9 cellular contexts compared by ENCODE assay signal in the genomic region with DNA sequence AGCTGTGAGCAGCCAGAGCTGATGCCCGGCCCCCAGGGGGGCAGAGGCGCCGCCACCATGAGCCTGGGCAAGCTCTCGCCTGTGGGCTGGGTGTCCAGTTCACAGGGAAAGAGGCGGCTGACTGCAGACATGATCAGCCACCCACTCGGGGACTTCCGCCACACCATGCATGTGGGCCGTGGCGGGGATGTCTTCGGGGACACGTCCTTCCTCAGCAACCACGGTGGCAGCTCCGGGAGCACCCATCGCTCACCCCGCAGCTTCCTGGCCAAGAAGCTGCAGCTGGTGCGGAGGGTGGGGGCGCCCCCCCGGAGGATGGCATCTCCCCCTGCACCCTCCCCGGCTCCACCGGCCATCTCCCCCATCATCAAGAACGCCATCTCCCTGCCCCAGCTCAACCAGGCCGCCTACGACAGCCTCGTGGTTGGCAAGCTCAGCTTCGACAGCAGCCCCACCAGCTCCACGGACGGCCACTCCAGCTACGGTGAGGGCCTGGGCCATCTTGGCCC. TPM values are rescaled to one million over a fixed set of nuclear protein-coding genes. Genes with fewer than 3 reads are reported as not detected.
DNase-seq lines count a peak whose midpoint lies in the region; ATAC-seq and TF ChIP-seq lines count a peak whose summit lies in the region.
"Had no signal": no experiment of that assay in that cellular context is flagged by ENCODE, and none has a peak within 500 bp of the region (broad histone marks: within the 10 kb centered on the region; RNA-seq: fewer than 3 reads in every experiment).

No MANE protein-coding gene starts in this region.

- ATAC-seq in SK-N-SH treated with all-trans-retinoic acid at 6 μM for 48 hours (no peak), omental fat pad (ENCODE audit: low FRiP score) (no peak)

- in situ Hi-C loops in GM13977 (cut with MboI; ENCODE audit: low pct_unique_long_range_greater_than_20kb, low sequenced_read_pairs, unreplicated experiment), result no loop called here

- TF ChIP-seq CTCF in GM13977 (IDR thresholded peaks at IDR 0.05; ENCODE audit: extremely low read depth, insufficient read depth, missing control alignments) (no peak), omental fat pad (IDR thresholded peaks at IDR 0.05) (no peak)

- peak; percentile 59 for DNase-seq in GM13977 (ENCODE audit: low spot score)
- peak; percentile 29 for DNase-seq in activated T-cell treated with anti-CD3 and anti-CD28 coated beads for 48 hours (ENCODE audit: low read depth)
- peak; percentile 33 for DNase-seq in germinal center (ENCODE audit: low spot score)
- DNase-seq in stimulated activated CD4-positive, alpha-beta T cell treated with anti-CD3 and anti-CD28 coated beads, Interleukin-4, amount 100 ng/mL, for 24 hours, result peak; percentile 14
- no peak for DNase-seq in GM19240 (ENCODE audit: insufficient read length, low spot score)
- DNase-seq in NCI-H2107 (lab: John Stamatoyannopoulos, UW), result no peak
- no peak for DNase-seq in omental fat pad (ENCODE audit: low spot score)
- DNase-seq: NCI-H510A had no signal

TF ChIP-seq in SK-N-SH treated with all-trans-retinoic acid at 6 μM for 48 hours, 23 proteins besides CTCF, POLR2A, EP300 and RAD21:
- TF ChIP-seq ESRRG (CRISPR knock-in tag; IDR thresholded peaks at IDR 0.05) (no peak), ZNF8 (CRISPR knock-in tag; IDR thresholded peaks at IDR 0.05) (no peak), ZNF70 (CRISPR knock-in tag; IDR thresholded peaks at IDR 0.05) (no peak), TOX (CRISPR knock-in tag; IDR thresholded peaks at IDR 0.05; ENCODE audit: borderline replicate concordance) (no peak)

RNA-seq across cellular contexts. Expression of gene CDC42EP1, which starts 6.1 kb away (rescaled TPM):
- total RNA-seq in omental fat pad, result 10 to 100 TPM; 33.1 to 63.0 (median 39.2) TPM

RNA-seq across cellular contexts. Expression of gene LGALS2, which starts 13.5 kb away (rescaled TPM):
- 10 to 100 TPM in 1 of 4 donors, 1 to 10 TPM in 2, not detected in 1; 1.8 to 13.6 (median 3.6) TPM for total RNA-seq in omental fat pad

RNA-seq across cellular contexts. Expression of gene GGA1, which starts 42.3 kb away (rescaled TPM):
- 10 to 100 TPM; 28.7 to 50.7 (median 33.9) TPM for total RNA-seq in omental fat pad

RNA-seq across cellular contexts. Expression of gene CARD10, which starts 47.2 kb away (rescaled TPM):
- 10 to 100 TPM in 1 of 4 donors, 1 to 10 TPM in 3; 2.5 to 18.8 (median 4.8) TPM for total RNA-seq in omental fat pad

Comparison
In these comparisons a context has a peak if more than half of its experiments do, and no peak if none do; other contexts are left out.
1. DNase-seq: peak in GM13977 (single experiment), activated T-cell treated with anti-CD3 and anti-CD28 coated beads for 48 hours (single experiment), germinal center (single experiment) and stimulated activated CD4-positive, alpha-beta T cell treated with anti-CD3 and anti-CD28 coated beads, Interleukin-4, amount 100 ng/mL, for 24 hours (single experiment); none in GM19240 (single experiment), NCI-H2107 (single experiment) and omental fat pad (single experiment).